ENCODE assay signal across 8 cellular contexts in the genomic region with DNA sequence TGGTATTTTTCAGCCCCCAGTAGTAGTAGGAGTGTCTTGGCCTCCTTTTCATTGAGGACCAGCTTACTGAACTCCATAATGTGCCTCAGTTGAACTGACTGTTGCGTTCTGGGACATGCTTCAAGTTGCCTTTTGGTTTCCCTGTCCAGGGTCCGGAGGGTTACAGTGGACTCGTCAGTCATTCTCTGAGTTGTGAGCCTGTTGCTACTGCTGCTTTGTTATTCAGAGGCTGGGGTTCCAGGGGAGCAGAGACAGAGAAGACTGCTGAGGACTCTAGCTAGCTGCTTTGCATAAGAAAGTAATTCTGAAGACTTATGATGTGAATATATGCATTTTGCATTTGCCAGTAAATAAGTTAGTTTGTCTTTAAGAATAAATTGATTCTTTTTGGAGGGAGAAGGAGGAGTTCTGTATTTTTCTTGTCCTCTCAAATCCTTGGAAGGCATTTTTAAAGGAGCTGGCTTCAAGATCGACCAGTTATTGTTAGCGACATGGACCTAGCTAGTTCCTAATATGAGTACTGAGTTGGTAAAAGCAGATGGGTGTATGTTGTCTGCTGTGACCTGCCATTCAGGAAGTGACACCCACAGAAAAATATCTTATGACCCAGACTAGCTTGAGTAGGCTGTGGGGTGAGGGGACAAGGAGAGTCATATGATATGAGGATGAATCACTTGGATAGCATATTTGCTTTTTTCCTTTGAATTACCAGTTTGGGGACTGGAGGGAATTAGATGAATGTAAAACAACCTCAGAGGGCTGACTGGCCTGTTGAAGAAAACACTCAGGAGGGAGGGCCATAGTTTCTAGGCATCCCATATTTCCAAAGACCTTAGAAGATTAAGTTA. TPM values are rescaled to one million over a fixed set of nuclear protein-coding genes. Genes with fewer than 3 reads are reported as not detected.
A peak's percentile ranks its signal among the peaks of the same experiment; 100 is the strongest.
DNase-seq lines count a peak whose midpoint lies in the region; ATAC-seq and TF ChIP-seq lines count a peak whose summit lies in the region.

No MANE protein-coding gene starts in this region.

- H4K20me1 ChIP-seq in MM.1S (ENCODE audit: insufficient read depth, low read length): 0 out of 2 replicates have a peak, but pooled peaks cover 3% of the 10 kb centered on the region

- peak overlapping the region; percentile 20 for H3K4me3 ChIP-seq in CD8-positive, alpha-beta memory T cell (ENCODE audit: low read length)
- H3K4me3 ChIP-seq in esophagus squamous epithelium (no peak overlapping the region), MM.1S (ENCODE audit: low read length) (no peak overlapping the region)

- peak overlapping the region; percentile 60 for H3K27ac ChIP-seq in CD8-positive, alpha-beta memory T cell (ENCODE audit: low read depth, low read length)
- H3K27ac ChIP-seq in esophagus squamous epithelium (peak overlapping the region; percentile 58 to 78 (median 72)), MM.1S (ENCODE audit: low read length) (no peak overlapping the region)

- no peak overlapping the region for H2AFZ ChIP-seq in MM.1S (ENCODE audit: low read length)

- H3K27me3 Mint-ChIP-seq in CD8-positive, alpha-beta memory T cell: no peaks in the 10 kb centered on the region

- H3K9ac ChIP-seq in MM.1S (ENCODE audit: low read length): no peak overlapping the region

- POLR2A ChIA-PET in CD8-positive, alpha-beta memory T cell (lab: Charles Lee): interaction anchor here (1.0 to 1.7 kb wide), 2 partner anchors 9 to 38 kb away, joined by 5 to 8 read pairs; a partner anchor contains a TSS

- no peak overlapping the region for H3K4me2 ChIP-seq in MM.1S (ENCODE audit: low read depth, low read length)

- peaks cover 13% of the 10 kb centered on the region for H3K4me1 ChIP-seq in CD8-positive, alpha-beta memory T cell (ENCODE audit: insufficient read depth, low read length)
- peaks cover 18 to 70% (median 37%) of the 10 kb centered on the region in 3 donors for H3K4me1 ChIP-seq in esophagus squamous epithelium
- peaks cover 8% of the 10 kb centered on the region for H3K4me1 ChIP-seq in MM.1S (ENCODE audit: low read length)

- no peaks in the 10 kb centered on the region for H3K9me3 Mint-ChIP-seq in CD8-positive, alpha-beta memory T cell

- H3K36me3 Mint-ChIP-seq in CD8-positive, alpha-beta memory T cell: peaks cover 6 to 55% (median 17%) of the 10 kb centered on the region in 3 donors

- intact Hi-C loops in esophagus squamous epithelium (cut with DNase I): no loop called here

- H3K79me2 ChIP-seq in MM.1S (ENCODE audit: low read length): peaks cover 37% of the 10 kb centered on the region

- DNase-seq in CD8-positive, alpha-beta memory T cell: peak; percentile 4 to 59 (median 21)
- DNase-seq in HS-5 (ENCODE audit: low read depth) (peak; percentile 92), esophagus squamous epithelium (lab: John Stamatoyannopoulos, UW) (no peak), non-pigmented ciliary epithelial cell (ENCODE audit: low read depth) (peak; percentile 89), MM.1S (no peak), SHP77 treated with DMSO at 0.1 percent for 48 hours (lab: John Stamatoyannopoulos, UW) (no peak)
- peak; percentile 23 to 37 for DNase-seq in activated CD4-positive, alpha-beta T cell treated with anti-CD3 and anti-CD28 coated beads, Interleukin-2, amount 50 U/mL, for 48 hours

- TF ChIP-seq CTCF in esophagus squamous epithelium (IDR thresholded peaks at IDR 0.05): no peak
- TF ChIP-seq CTCF in MM.1S (IDR thresholded peaks at IDR 0.05; ENCODE audit: low read length): no peak

- WGBS in esophagus squamous epithelium, 2 donors: 61 to 67% methylated on average over 5 of the region's 5 CpGs

- CTCF ChIA-PET in CD8-positive, alpha-beta memory T cell (lab: Charles Lee): interaction anchor here (0.8 to 1.4 kb wide), 4 partner anchors 24 to 204 kb away, joined by 3 to 5 read pairs (median 3); a partner anchor contains a TSS

- no peaks in the 10 kb centered on the region for H3K27me3 ChIP-seq in CD8-positive, alpha-beta memory T cell (ENCODE audit: insufficient read depth, low read length, poor library complexity, severe bottlenecking)
- H3K27me3 ChIP-seq in esophagus squamous epithelium (no peaks in the 10 kb centered on the region), MM.1S (replicated peaks; ENCODE audit: insufficient read depth, low read length) (no peaks in the 10 kb centered on the region)

- peak; percentile 96 for ATAC-seq in GM21367 (IDR thresholded peaks at IDR 0.05; ENCODE audit: unreplicated experiment)

- peak overlapping the region; percentile 70 to 92 (median 87) for H3K27ac Mint-ChIP-seq in CD8-positive, alpha-beta memory T cell

- H3K9me2 ChIP-seq in MM.1S (replicated peaks; ENCODE audit: insufficient read depth, low read length): no peaks in the 10 kb centered on the region

- peaks cover 22 to 31% (median 24%) of the 10 kb centered on the region in 3 donors for H3K4me1 Mint-ChIP-seq in CD8-positive, alpha-beta memory T cell

- H3K4me3 Mint-ChIP-seq in CD8-positive, alpha-beta memory T cell: peak overlapping the region; percentile 5 to 82 (median 66)

- peak in 2 of 4 donors; percentile 19 to 42 for TF ChIP-seq POLR2A in esophagus squamous epithelium (IDR thresholded peaks at IDR 0.05)

- no peaks in the 10 kb centered on the region for H3F3A ChIP-seq in MM.1S (ENCODE audit: insufficient read depth, low read length)

- H3K9me3 ChIP-seq in CD8-positive, alpha-beta memory T cell (ENCODE audit: low read length): no peaks in the 10 kb centered on the region
- no peaks in the 10 kb centered on the region for H3K9me3 ChIP-seq in esophagus squamous epithelium
- no peaks in the 10 kb centered on the region for H3K9me3 ChIP-seq in MM.1S (replicated peaks; ENCODE audit: insufficient read depth, low read length)

- H3K36me3 ChIP-seq in CD8-positive, alpha-beta memory T cell (ENCODE audit: insufficient read depth, low read length): peaks cover 17% of the 10 kb centered on the region
- H3K36me3 ChIP-seq in esophagus squamous epithelium: peaks cover 0 to 59% (median 5%) of the 10 kb centered on the region in 3 donors
- H3K36me3 ChIP-seq in MM.1S (replicated peaks; ENCODE audit: insufficient read depth, low read length): peaks cover 5% of the 10 kb centered on the region; the same call in 1 of the 2 replicates

RNA-seq across cellular contexts. Expression of a gene that starts 8.3 kb away (rescaled TPM):
- total RNA-seq in CD8-positive, alpha-beta memory T cell: 10 to 100 TPM; 15.6 to 15.9 TPM
- polyA plus RNA-seq in CD8-positive, alpha-beta memory T cell: 11.4 TPM
- 10 to 100 TPM; 14.0 to 29.3 (median 19.6) TPM for total RNA-seq in esophagus squamous epithelium

RNA-seq across cellular contexts. Expression of a gene that starts 15.5 kb away (rescaled TPM):
- 1 to 10 TPM; 2.7 to 3.1 TPM for total RNA-seq in CD8-positive, alpha-beta memory T cell
- 1.7 TPM for polyA plus RNA-seq in CD8-positive, alpha-beta memory T cell
- 1 to 10 TPM in 2 of 4 donors, under 1 TPM in 2; 0.34 to 3.6 (median 1.2) TPM for total RNA-seq in esophagus squamous epithelium

RNA-seq across cellular contexts. Expression of a gene that starts 38.3 kb away (rescaled TPM):
- total RNA-seq in CD8-positive, alpha-beta memory T cell: 1 to 10 TPM; 2.3 TPM
- 3.1 TPM for polyA plus RNA-seq in CD8-positive, alpha-beta memory T cell
- 10 to 100 TPM in 3 of 4 donors, 1 to 10 TPM in 1; 7.7 to 21.7 (median 15.4) TPM for total RNA-seq in esophagus squamous epithelium

RNA-seq across cellular contexts. Expression of a gene that starts 59.3 kb away (rescaled TPM):
- not detected for total RNA-seq in CD8-positive, alpha-beta memory T cell
- not detected for polyA plus RNA-seq in CD8-positive, alpha-beta memory T cell
- not detected for total RNA-seq in esophagus squamous epithelium

Comparison
In these comparisons a context has a peak if more than half of its experiments do, and no peak if none do; other contexts are left out.
1. DNase-seq: peak in CD8-positive, alpha-beta memory T cell (5 of 5), HS-5 (single experiment), activated CD4-positive, alpha-beta T cell treated with anti-CD3 and anti-CD28 coated beads, Interleukin-2, amount 50 U/mL, for 48 hours (2 of 2) and non-pigmented ciliary epithelial cell (single experiment); none in esophagus squamous epithelium (single experiment), MM.1S (single experiment) and SHP77 treated with DMSO at 0.1 percent for 48 hours (single experiment).